ENCODE assay signal across 1 cellular context in the genomic region with DNA sequence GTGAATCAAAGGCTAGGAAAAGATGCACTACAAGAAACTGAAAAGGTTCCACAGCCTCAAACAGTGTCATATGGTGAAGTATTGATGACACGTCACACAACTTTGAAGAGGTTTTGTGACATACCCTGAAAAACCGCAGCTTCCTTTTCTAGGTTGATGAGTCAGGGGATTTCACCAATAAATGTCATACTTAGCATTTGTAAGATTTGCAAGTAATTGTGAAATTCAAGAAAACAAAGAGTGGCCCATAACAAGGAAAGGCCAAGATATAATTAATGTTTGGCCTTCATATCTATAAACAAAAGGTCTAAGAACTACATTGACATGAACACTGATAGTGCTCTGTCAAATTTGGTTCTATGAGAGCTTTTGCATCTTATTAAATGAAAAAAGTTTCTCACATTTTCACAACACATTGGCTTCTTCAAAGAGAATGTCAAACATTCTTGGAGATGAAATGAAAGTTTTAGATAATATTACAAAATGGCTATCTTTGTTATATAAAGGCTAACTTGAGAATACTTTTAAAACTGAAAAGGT.
A peak's percentile ranks its signal among the peaks of the same experiment; 100 is the strongest.
TF ChIP-seq lines count a peak whose summit lies in the region.

No MANE protein-coding gene starts in this region.

TF ChIP-seq in K562, 482 proteins besides CTCF, POLR2A, EP300 and RAD21 (continued from another document and continues in another):
- TF ChIP-seq, protein P1, sequence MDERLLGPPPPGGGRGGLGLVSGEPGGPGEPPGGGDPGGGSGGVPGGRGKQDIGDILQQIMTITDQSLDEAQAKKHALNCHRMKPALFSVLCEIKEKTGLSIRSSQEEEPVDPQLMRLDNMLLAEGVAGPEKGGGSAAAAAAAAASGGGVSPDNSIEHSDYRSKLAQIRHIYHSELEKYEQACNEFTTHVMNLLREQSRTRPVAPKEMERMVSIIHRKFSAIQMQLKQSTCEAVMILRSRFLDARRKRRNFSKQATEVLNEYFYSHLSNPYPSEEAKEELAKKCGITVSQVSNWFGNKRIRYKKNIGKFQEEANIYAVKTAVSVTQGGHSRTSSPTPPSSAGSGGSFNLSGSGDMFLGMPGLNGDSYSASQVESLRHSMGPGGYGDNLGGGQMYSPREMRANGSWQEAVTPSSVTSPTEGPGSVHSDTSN (CRISPR knock-in tag; IDR thresholded peaks at IDR 0.05; ENCODE audit: low read depth) = no peak
- TF ChIP-seq, protein P1 (tag; conservative IDR thresholded peaks at IDR 0.05; ENCODE audit: low read depth) = peak; percentile 78
- TF ChIP-seq ZNF316 (IDR thresholded peaks at IDR 0.05) (peak; percentile 99), SAFB (IDR thresholded peaks at IDR 0.05; ENCODE audit: borderline replicate concordance, low read depth, low read length) (no peak), STAT5A (IDR thresholded peaks at IDR 0.05; ENCODE audit: borderline replicate concordance, low read length) (peak; percentile 81), TEAD1 (CRISPR knock-in tag; IDR thresholded peaks at IDR 0.05) (peak; percentile 89), ZNF668 (CRISPR knock-in tag; IDR thresholded peaks at IDR 0.05) (0 out of 2 replicates have a peak, but pooled peaks have one; percentile 9), SP1 (CRISPR knock-in tag; IDR thresholded peaks at IDR 0.05) (peak; percentile 15; the same call in 1 of the 2 replicates), ARID2 (IDR thresholded peaks at IDR 0.05) (no peak), MAFG (tag; conservative IDR thresholded peaks at IDR 0.05) (peak; percentile 98), FOXA1 (IDR thresholded peaks at IDR 0.05; ENCODE audit: borderline replicate concordance) (no peak), ZNF253 (CRISPR knock-in tag; conservative IDR thresholded peaks at IDR 0.05) (no peak; the same call in 1 of the 2 replicates), KDM1A (IDR thresholded peaks at IDR 0.05) (peak; percentile 34 to 66; a peak in 2 of 4 replicates), BRD9 (IDR thresholded peaks at IDR 0.05; ENCODE audit: low read depth, partially characterized antibody) (peak; percentile 43), CEBPB (tag; IDR thresholded peaks at IDR 0.05) (peak; percentile 99), TAF9B (IDR thresholded peaks at IDR 0.05; ENCODE audit: partially characterized antibody) (peak; percentile 35), CXXC5 (CRISPR knock-in tag; IDR thresholded peaks at IDR 0.05) (0 out of 2 replicates have a peak, but pooled peaks have one; percentile 3), SOX6 (IDR thresholded peaks at IDR 0.05) (peak; percentile 96), PHB2 (IDR thresholded peaks at IDR 0.05; ENCODE audit: low read depth) (no peak), ZBTB17 (CRISPR knock-in tag; IDR thresholded peaks at IDR 0.05) (no peak), HDAC2 (IDR thresholded peaks at IDR 0.05) (peak; percentile 67; the same call in 1 of the 2 replicates), HDGF (IDR thresholded peaks at IDR 0.05) (no peak), BHLHE40 (IDR thresholded peaks at IDR 0.05; ENCODE audit: low read length) (0 out of 2 replicates have a peak, but pooled peaks have one; percentile 23), GABPA (tag; conservative IDR thresholded peaks at IDR 0.05; ENCODE audit: low read depth) (peak; percentile 85), SMARCB1 (IDR thresholded peaks at IDR 0.05; ENCODE audit: insufficient read length, low read depth) (no peak)
- TF ChIP-seq, protein P2, sequence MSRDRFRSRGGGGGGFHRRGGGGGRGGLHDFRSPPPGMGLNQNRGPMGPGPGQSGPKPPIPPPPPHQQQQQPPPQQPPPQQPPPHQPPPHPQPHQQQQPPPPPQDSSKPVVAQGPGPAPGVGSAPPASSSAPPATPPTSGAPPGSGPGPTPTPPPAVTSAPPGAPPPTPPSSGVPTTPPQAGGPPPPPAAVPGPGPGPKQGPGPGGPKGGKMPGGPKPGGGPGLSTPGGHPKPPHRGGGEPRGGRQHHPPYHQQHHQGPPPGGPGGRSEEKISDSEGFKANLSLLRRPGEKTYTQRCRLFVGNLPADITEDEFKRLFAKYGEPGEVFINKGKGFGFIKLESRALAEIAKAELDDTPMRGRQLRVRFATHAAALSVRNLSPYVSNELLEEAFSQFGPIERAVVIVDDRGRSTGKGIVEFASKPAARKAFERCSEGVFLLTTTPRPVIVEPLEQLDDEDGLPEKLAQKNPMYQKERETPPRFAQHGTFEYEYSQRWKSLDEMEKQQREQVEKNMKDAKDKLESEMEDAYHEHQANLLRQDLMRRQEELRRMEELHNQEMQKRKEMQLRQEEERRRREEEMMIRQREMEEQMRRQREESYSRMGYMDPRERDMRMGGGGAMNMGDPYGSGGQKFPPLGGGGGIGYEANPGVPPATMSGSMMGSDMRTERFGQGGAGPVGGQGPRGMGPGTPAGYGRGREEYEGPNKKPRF (IDR thresholded peaks at IDR 0.05; ENCODE audit: low read depth, low read length) = no peak
- TF ChIP-seq, protein P3, sequence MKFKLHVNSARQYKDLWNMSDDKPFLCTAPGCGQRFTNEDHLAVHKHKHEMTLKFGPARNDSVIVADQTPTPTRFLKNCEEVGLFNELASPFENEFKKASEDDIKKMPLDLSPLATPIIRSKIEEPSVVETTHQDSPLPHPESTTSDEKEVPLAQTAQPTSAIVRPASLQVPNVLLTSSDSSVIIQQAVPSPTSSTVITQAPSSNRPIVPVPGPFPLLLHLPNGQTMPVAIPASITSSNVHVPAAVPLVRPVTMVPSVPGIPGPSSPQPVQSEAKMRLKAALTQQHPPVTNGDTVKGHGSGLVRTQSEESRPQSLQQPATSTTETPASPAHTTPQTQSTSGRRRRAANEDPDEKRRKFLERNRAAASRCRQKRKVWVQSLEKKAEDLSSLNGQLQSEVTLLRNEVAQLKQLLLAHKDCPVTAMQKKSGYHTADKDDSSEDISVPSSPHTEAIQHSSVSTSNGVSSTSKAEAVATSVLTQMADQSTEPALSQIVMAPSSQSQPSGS (CRISPR knock-in tag; IDR thresholded peaks at IDR 0.05) = no peak
- TF ChIP-seq, protein P4, sequence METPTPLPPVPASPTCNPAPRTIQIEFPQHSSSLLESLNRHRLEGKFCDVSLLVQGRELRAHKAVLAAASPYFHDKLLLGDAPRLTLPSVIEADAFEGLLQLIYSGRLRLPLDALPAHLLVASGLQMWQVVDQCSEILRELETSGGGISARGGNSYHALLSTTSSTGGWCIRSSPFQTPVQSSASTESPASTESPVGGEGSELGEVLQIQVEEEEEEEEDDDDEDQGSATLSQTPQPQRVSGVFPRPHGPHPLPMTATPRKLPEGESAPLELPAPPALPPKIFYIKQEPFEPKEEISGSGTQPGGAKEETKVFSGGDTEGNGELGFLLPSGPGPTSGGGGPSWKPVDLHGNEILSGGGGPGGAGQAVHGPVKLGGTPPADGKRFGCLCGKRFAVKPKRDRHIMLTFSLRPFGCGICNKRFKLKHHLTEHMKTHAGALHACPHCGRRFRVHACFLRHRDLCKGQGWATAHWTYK (CRISPR knock-in tag; IDR thresholded peaks at IDR 0.05) = no peak
- TF ChIP-seq, protein P5, sequence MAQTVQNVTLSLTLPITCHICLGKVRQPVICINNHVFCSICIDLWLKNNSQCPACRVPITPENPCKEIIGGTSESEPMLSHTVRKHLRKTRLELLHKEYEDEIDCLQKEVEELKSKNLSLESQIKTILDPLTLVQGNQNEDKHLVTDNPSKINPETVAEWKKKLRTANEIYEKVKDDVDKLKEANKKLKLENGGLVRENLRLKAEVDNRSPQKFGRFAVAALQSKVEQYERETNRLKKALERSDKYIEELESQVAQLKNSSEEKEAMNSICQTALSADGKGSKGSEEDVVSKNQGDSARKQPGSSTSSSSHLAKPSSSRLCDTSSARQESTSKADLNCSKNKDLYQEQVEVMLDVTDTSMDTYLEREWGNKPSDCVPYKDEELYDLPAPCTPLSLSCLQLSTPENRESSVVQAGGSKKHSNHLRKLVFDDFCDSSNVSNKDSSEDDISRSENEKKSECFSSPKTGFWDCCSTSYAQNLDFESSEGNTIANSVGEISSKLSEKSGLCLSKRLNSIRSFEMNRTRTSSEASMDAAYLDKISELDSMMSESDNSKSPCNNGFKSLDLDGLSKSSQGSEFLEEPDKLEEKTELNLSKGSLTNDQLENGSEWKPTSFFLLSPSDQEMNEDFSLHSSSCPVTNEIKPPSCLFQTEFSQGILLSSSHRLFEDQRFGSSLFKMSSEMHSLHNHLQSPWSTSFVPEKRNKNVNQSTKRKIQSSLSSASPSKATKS (CRISPR knock-in tag; IDR thresholded peaks at IDR 0.05) = 0 out of 2 replicates have a peak, but pooled peaks have one; percentile 6
- TF ChIP-seq, protein P6, sequence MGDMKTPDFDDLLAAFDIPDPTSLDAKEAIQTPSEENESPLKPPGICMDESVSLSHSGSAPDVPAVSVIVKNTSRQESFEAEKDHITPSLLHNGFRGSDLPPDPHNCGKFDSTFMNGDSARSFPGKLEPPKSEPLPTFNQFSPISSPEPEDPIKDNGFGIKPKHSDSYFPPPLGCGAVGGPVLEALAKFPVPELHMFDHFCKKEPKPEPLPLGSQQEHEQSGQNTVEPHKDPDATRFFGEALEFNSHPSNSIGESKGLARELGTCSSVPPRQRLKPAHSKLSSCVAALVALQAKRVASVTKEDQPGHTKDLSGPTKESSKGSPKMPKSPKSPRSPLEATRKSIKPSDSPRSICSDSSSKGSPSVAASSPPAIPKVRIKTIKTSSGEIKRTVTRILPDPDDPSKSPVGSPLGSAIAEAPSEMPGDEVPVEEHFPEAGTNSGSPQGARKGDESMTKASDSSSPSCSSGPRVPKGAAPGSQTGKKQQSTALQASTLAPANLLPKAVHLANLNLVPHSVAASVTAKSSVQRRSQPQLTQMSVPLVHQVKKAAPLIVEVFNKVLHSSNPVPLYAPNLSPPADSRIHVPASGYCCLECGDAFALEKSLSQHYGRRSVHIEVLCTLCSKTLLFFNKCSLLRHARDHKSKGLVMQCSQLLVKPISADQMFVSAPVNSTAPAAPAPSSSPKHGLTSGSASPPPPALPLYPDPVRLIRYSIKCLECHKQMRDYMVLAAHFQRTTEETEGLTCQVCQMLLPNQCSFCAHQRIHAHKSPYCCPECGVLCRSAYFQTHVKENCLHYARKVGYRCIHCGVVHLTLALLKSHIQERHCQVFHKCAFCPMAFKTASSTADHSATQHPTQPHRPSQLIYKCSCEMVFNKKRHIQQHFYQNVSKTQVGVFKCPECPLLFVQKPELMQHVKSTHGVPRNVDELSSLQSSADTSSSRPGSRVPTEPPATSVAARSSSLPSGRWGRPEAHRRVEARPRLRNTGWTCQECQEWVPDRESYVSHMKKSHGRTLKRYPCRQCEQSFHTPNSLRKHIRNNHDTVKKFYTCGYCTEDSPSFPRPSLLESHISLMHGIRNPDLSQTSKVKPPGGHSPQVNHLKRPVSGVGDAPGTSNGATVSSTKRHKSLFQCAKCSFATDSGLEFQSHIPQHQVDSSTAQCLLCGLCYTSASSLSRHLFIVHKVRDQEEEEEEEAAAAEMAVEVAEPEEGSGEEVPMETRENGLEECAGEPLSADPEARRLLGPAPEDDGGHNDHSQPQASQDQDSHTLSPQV (IDR thresholded peaks at IDR 0.05) = peak; percentile 71; the same call in 1 of the 2 replicates
- TF ChIP-seq, protein P7, sequence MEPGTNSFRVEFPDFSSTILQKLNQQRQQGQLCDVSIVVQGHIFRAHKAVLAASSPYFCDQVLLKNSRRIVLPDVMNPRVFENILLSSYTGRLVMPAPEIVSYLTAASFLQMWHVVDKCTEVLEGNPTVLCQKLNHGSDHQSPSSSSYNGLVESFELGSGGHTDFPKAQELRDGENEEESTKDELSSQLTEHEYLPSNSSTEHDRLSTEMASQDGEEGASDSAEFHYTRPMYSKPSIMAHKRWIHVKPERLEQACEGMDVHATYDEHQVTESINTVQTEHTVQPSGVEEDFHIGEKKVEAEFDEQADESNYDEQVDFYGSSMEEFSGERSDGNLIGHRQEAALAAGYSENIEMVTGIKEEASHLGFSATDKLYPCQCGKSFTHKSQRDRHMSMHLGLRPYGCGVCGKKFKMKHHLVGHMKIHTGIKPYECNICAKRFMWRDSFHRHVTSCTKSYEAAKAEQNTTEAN (CRISPR knock-in tag; IDR thresholded peaks at IDR 0.05) = no peak
- TF ChIP-seq, protein P8, sequence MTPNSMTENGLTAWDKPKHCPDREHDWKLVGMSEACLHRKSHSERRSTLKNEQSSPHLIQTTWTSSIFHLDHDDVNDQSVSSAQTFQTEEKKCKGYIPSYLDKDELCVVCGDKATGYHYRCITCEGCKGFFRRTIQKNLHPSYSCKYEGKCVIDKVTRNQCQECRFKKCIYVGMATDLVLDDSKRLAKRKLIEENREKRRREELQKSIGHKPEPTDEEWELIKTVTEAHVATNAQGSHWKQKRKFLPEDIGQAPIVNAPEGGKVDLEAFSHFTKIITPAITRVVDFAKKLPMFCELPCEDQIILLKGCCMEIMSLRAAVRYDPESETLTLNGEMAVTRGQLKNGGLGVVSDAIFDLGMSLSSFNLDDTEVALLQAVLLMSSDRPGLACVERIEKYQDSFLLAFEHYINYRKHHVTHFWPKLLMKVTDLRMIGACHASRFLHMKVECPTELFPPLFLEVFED (CRISPR knock-in tag; conservative IDR thresholded peaks at IDR 0.05) = no peak
- TF ChIP-seq, protein P9, sequence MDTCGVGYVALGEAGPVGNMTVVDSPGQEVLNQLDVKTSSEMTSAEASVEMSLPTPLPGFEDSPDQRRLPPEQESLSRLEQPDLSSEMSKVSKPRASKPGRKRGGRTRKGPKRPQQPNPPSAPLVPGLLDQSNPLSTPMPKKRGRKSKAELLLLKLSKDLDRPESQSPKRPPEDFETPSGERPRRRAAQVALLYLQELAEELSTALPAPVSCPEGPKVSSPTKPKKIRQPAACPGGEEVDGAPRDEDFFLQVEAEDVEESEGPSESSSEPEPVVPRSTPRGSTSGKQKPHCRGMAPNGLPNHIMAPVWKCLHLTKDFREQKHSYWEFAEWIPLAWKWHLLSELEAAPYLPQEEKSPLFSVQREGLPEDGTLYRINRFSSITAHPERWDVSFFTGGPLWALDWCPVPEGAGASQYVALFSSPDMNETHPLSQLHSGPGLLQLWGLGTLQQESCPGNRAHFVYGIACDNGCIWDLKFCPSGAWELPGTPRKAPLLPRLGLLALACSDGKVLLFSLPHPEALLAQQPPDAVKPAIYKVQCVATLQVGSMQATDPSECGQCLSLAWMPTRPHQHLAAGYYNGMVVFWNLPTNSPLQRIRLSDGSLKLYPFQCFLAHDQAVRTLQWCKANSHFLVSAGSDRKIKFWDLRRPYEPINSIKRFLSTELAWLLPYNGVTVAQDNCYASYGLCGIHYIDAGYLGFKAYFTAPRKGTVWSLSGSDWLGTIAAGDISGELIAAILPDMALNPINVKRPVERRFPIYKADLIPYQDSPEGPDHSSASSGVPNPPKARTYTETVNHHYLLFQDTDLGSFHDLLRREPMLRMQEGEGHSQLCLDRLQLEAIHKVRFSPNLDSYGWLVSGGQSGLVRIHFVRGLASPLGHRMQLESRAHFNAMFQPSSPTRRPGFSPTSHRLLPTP (IDR thresholded peaks at IDR 0.05; ENCODE audit: borderline replicate concordance, extremely low read depth, insufficient read length) = no peak
